1 cellular context compared by ENCODE assay signal in the genomic region with DNA sequence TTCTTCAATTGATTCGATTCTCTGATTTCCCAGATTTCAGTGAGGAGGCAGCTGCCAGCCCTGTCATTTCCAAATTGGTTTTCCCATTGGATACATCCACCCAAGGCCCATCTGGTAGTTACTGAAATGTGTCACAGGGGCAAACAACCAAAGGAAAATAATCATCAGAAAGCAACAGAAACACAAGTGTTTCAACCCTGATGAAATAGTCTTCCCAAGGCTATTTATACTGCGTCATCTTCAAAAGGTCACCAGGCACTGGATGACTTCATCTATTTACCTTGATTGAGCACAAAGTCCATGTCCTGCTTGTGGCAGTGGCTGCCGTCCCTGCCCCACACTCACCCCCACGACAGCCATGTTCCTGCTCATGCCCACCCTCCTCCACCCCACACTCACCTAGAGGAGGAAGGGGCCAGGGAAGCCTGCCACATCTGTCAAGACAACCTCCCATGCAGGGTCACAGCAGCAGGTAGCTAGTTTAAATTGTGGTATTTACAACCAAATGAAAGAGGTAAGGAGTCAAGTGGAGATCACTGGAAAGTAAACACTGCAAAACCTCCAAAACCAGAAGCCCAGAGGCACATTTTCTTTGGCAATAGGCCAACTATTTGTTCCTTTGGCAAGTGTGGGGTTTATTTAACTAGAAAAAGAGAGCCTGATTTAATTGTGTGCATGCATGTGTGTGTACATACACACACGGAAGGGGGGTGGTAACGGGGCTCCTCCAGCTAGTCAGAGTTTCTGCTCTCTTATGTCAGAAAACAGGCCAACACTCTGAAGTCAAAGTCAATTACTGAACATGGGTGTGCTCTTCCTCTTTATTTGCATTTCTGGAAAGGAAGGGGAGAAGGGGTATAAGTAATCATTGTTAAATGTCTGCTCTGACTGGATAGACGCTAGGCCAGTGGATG.
TF ChIP-seq lines count a peak whose summit lies in the region.

No MANE protein-coding gene starts in this region.

TF ChIP-seq in HepG2, 621 proteins besides CTCF, POLR2A, EP300 and RAD21 (continued from another document and continues in another):
- TF ChIP-seq ZSCAN31 (CRISPR knock-in tag; IDR thresholded peaks at IDR 0.05; ENCODE audit: low read depth): no peak; the same call in 1 of the 2 replicates
- TF ChIP-seq ASH2L (IDR thresholded peaks at IDR 0.05; ENCODE audit: insufficient read length, low read depth, low read length): peak; percentile 100
- TF ChIP-seq RBAK (CRISPR knock-in tag; IDR thresholded peaks at IDR 0.05): no peak
- TF ChIP-seq SRSF4 (IDR thresholded peaks at IDR 0.05; ENCODE audit: low read depth, low read length, poor library complexity, severe bottlenecking): no peak
- TF ChIP-seq, protein P1, sequence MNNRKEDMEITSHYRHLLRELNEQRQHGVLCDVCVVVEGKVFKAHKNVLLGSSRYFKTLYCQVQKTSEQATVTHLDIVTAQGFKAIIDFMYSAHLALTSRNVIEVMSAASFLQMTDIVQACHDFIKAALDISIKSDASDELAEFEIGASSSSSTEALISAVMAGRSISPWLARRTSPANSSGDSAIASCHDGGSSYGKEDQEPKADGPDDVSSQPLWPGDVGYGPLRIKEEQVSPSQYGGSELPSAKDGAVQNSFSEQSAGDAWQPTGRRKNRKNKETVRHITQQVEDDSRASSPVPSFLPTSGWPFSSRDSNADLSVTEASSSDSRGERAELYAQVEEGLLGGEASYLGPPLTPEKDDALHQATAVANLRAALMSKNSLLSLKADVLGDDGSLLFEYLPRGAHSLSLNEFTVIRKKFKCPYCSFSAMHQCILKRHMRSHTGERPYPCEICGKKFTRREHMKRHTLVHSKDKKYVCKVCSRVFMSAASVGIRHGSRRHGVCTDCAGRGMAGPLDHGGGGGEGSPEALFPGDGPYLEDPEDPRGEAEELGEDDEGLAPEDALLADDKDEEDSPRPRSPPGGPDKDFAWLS (CRISPR knock-in tag; IDR thresholded peaks at IDR 0.05; ENCODE audit: borderline replicate concordance): no peak
- TF ChIP-seq, protein P2, sequence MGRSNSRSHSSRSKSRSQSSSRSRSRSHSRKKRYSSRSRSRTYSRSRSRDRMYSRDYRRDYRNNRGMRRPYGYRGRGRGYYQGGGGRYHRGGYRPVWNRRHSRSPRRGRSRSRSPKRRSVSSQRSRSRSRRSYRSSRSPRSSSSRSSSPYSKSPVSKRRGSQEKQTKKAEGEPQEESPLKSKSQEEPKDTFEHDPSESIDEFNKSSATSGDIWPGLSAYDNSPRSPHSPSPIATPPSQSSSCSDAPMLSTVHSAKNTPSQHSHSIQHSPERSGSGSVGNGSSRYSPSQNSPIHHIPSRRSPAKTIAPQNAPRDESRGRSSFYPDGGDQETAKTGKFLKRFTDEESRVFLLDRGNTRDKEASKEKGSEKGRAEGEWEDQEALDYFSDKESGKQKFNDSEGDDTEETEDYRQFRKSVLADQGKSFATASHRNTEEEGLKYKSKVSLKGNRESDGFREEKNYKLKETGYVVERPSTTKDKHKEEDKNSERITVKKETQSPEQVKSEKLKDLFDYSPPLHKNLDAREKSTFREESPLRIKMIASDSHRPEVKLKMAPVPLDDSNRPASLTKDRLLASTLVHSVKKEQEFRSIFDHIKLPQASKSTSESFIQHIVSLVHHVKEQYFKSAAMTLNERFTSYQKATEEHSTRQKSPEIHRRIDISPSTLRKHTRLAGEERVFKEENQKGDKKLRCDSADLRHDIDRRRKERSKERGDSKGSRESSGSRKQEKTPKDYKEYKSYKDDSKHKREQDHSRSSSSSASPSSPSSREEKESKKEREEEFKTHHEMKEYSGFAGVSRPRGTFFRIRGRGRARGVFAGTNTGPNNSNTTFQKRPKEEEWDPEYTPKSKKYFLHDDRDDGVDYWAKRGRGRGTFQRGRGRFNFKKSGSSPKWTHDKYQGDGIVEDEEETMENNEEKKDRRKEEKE (IDR thresholded peaks at IDR 0.05): no peak
- TF ChIP-seq AGO2 (optimal IDR thresholded peaks at IDR 0.05; ENCODE audit: low read depth, low read length): no peak
- no peak for TF ChIP-seq JDP2 (CRISPR knock-in tag; IDR thresholded peaks at IDR 0.05; ENCODE audit: borderline replicate concordance)
- TF ChIP-seq RCOR2 (CRISPR knock-in tag; IDR thresholded peaks at IDR 0.05): peak; percentile 84
- TF ChIP-seq ZNF407 (CRISPR knock-in tag; IDR thresholded peaks at IDR 0.05; ENCODE audit: not compliant biosample characterization): no peak
- no peak for TF ChIP-seq ZNF652 (CRISPR knock-in tag; IDR thresholded peaks at IDR 0.05; ENCODE audit: borderline replicate concordance, low read depth)
- TF ChIP-seq, protein P3, sequence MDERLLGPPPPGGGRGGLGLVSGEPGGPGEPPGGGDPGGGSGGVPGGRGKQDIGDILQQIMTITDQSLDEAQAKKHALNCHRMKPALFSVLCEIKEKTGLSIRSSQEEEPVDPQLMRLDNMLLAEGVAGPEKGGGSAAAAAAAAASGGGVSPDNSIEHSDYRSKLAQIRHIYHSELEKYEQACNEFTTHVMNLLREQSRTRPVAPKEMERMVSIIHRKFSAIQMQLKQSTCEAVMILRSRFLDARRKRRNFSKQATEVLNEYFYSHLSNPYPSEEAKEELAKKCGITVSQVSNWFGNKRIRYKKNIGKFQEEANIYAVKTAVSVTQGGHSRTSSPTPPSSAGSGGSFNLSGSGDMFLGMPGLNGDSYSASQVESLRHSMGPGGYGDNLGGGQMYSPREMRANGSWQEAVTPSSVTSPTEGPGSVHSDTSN (CRISPR knock-in tag; IDR thresholded peaks at IDR 0.05): no peak
- no peak for TF ChIP-seq PTBP1 (IDR thresholded peaks at IDR 0.05; ENCODE audit: low read depth, low read length, poor library complexity, severe bottlenecking)
- TF ChIP-seq E2F2 (CRISPR knock-in tag; IDR thresholded peaks at IDR 0.05; ENCODE audit: borderline replicate concordance): no peak
- peak; percentile 36; the same call in 1 of the 2 replicates for TF ChIP-seq TMF1 (CRISPR knock-in tag; IDR thresholded peaks at IDR 0.05; ENCODE audit: low read depth)
- TF ChIP-seq, protein P4, sequence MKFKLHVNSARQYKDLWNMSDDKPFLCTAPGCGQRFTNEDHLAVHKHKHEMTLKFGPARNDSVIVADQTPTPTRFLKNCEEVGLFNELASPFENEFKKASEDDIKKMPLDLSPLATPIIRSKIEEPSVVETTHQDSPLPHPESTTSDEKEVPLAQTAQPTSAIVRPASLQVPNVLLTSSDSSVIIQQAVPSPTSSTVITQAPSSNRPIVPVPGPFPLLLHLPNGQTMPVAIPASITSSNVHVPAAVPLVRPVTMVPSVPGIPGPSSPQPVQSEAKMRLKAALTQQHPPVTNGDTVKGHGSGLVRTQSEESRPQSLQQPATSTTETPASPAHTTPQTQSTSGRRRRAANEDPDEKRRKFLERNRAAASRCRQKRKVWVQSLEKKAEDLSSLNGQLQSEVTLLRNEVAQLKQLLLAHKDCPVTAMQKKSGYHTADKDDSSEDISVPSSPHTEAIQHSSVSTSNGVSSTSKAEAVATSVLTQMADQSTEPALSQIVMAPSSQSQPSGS (CRISPR knock-in tag; IDR thresholded peaks at IDR 0.05): peak; percentile 100
- peak; percentile 60; the same call in 1 of the 2 replicates for TF ChIP-seq PRDM10 (CRISPR knock-in tag; IDR thresholded peaks at IDR 0.05; ENCODE audit: low read depth)
- peak; percentile 96 for TF ChIP-seq GFI1 (CRISPR knock-in tag; IDR thresholded peaks at IDR 0.05; ENCODE audit: borderline replicate concordance)
- peak; percentile 86 for TF ChIP-seq ZMAT3 (CRISPR knock-in tag; conservative IDR thresholded peaks at IDR 0.05)
- no peak for TF ChIP-seq CREB3 (CRISPR knock-in tag; IDR thresholded peaks at IDR 0.05)
- TF ChIP-seq KDM1A (CRISPR knock-in tag; IDR thresholded peaks at IDR 0.05): no peak
- no peak for TF ChIP-seq RFX1 (IDR thresholded peaks at IDR 0.05)
- TF ChIP-seq RNF2 (conservative IDR thresholded peaks at IDR 0.05; ENCODE audit: low read depth): 0 out of 2 replicates have a peak, but pooled peaks have one; percentile 38
